9 cellular contexts compared by ENCODE assay signal in genomic region chr5:177412603-177413233, GRCh38. TPM values are rescaled to one million over a fixed set of nuclear protein-coding genes. Genes with fewer than 3 reads are reported as not detected.
DNase-seq lines count a peak whose midpoint lies in the region; ATAC-seq and TF ChIP-seq lines count a peak whose summit lies in the region.
"Had no signal": no experiment of that assay in that cellular context is flagged by ENCODE, and none has a peak within 500 bp of the region (broad histone marks: within the 10 kb centered on the region; RNA-seq: fewer than 3 reads in every experiment).

No MANE protein-coding gene starts in this region.

- H3K27me3 ChIP-seq in right lobe of liver (no peaks in the 10 kb centered on the region), H7 (ENCODE audit: control insufficient read depth, insufficient read depth, low read length) (no peaks in the 10 kb centered on the region; the same call in 1 of the 2 replicates)

- ATAC-seq in GM18511 (IDR thresholded peaks at IDR 0.05; ENCODE audit: unreplicated experiment): peak; percentile 81
- ATAC-seq in GM21390 (IDR thresholded peaks at IDR 0.05; ENCODE audit: unreplicated experiment): peak; percentile 75
- ATAC-seq in HG03354 (IDR thresholded peaks at IDR 0.05; ENCODE audit: poor library complexity, severe bottlenecking, unreplicated experiment): peak; percentile 81
- ATAC-seq in right lobe of liver: peak; percentile 49 to 68 (median 66)

- TF ChIP-seq CTCF in right lobe of liver (IDR thresholded peaks at IDR 0.05): no peak

- no peaks in the 10 kb centered on the region for H3K36me3 ChIP-seq in right lobe of liver
- H3K36me3 ChIP-seq in H7 (replicated peaks; ENCODE audit: control insufficient read depth, insufficient read depth, low read length): no peaks in the 10 kb centered on the region

- peak overlapping the region in 2 of 3 donors; percentile 25 to 34 for H3K4me3 ChIP-seq in right lobe of liver
- no peak overlapping the region for H3K4me3 ChIP-seq in H7 (ENCODE audit: insufficient read depth, low read depth, low read length)

- no peak for TF ChIP-seq POLR2A in right lobe of liver (IDR thresholded peaks at IDR 0.05)

- H3K9me3 ChIP-seq in right lobe of liver: no peaks in the 10 kb centered on the region

- H3K27ac ChIP-seq in right lobe of liver: peak overlapping the region; percentile 72 to 94 (median 83)

- DNase-seq in right lobe of liver (peak in 1 of 3 donors; percentile 59), superior temporal gyrus (ENCODE audit: extremely low spot score) (no peak), NCI-H82 (lab: John Stamatoyannopoulos, UW) (no peak), H7 (no peak)
- DNase-seq in effector CD4-positive, alpha-beta T cell: no peak

- peaks cover 0 to 20% (median 4%) of the 10 kb centered on the region in 4 donors for H3K4me1 ChIP-seq in right lobe of liver

- 23% methylated on average over 5 of the region's 8 CpGs for WGBS in right lobe of liver (ENCODE audit: insufficient coverage, low coverage, low lambda C conversion rate, missing lambda C conversion rate)

- intact Hi-C loops in right lobe of liver (cut with DNase I): no loop called here

RNA-seq across cellular contexts. Expression of gene F12, which starts 3.4 kb away (rescaled TPM):
- total RNA-seq in right lobe of liver: 100 to 1,000 TPM; 236 to 518 (median 365) TPM
- total RNA-seq in H7 (2014; rRNA removed; shearing (Covaris generic)): 3.2 and 3.7 TPM in 2 replicates

RNA-seq across cellular contexts. Expression of gene PFN3, which starts 12.3 kb away (rescaled TPM):
- not detected for total RNA-seq in right lobe of liver
- not detected in 2 replicates for total RNA-seq in H7 (2014; rRNA removed; shearing (Covaris generic))
- total RNA-seq: M059J had no signal

RNA-seq across cellular contexts. Expression of gene GRK6, which starts 13.8 kb away (rescaled TPM):
- 10 to 100 TPM in 3 of 6 experiments, 1 to 10 TPM in 3; 6.1 to 10.8 (median 10.0) TPM for total RNA-seq in right lobe of liver
- 62.4 and 66.8 TPM in 2 replicates for total RNA-seq in H7 (2014; rRNA removed; shearing (Covaris generic))

RNA-seq across cellular contexts. Expression of gene SLC34A1, which starts 28.5 kb away (rescaled TPM):
- total RNA-seq in right lobe of liver: 1 to 10 TPM in 3 of 6 experiments, under 1 TPM in 2, not detected in 1; 0.12 to 5.3 (median 1.6) TPM
- total RNA-seq in H7 (2014; rRNA removed; shearing (Covaris generic)): not detected in 2 replicates

RNA-seq across cellular contexts. Expression of gene PRR7, which starts 33.9 kb away (rescaled TPM):
- total RNA-seq in right lobe of liver: 10 to 100 TPM in 1 of 6 experiments, 1 to 10 TPM in 3, under 1 TPM in 2; 0.15 to 13.0 (median 1.9) TPM
- 11.4 and 12.1 TPM in 2 replicates for total RNA-seq in H7 (2014; rRNA removed; shearing (Covaris generic))

Comparison
In these comparisons a context has a peak if more than half of its experiments do, and no peak if none do; other contexts are left out.
1. RNA of gene F12, which starts 3.4 kb away (total RNA-seq): 236 to 518 TPM in right lobe of liver; 3.2 to 3.7 TPM in H7; every median in the first group is over 10 times any median in the second.
2. Peak in every context shown above with its lines, with median percentiles within 50 percentile points of each other: ATAC-seq.